Comparison of ENCODE assay signal across 28 cellular contexts in genomic region chr20:987677-988076, GRCh38. TPM values are rescaled to one million over a fixed set of nuclear protein-coding genes. Genes with fewer than 3 reads are reported as not detected.
A peak's percentile ranks its signal among the peaks of the same experiment; 100 is the strongest.
DNase-seq lines count a peak whose midpoint lies in the region; ATAC-seq, FAIRE-seq and TF ChIP-seq lines count a peak whose summit lies in the region.
"Had no signal": no experiment of that assay in that cellular context is flagged by ENCODE, and none has a peak within 500 bp of the region (broad histone marks: within the 10 kb centered on the region; RNA-seq: fewer than 3 reads in every experiment).

No MANE protein-coding gene starts in this region.

- no peaks in the 10 kb centered on the region for H3K9me2 ChIP-seq in GM23338 (ENCODE audit: insufficient read depth)

- H4K5ac ChIP-seq in H1 (ENCODE audit: insufficient read length, low read depth, low read length), result no peak overlapping the region

- H3K4me1 Mint-ChIP-seq in MCF 10A (ENCODE audit: insufficient read depth, unreplicated experiment), result peaks cover 7% of the 10 kb centered on the region
- peaks cover 15% of the 10 kb centered on the region for H3K4me1 Mint-ChIP-seq in GM23338
- no peaks in the 10 kb centered on the region for H3K4me1 Mint-ChIP-seq in neural progenitor cell
- no peaks in the 10 kb centered on the region for H3K4me1 Mint-ChIP-seq in glutamatergic neuron (ENCODE audit: low read depth, unreplicated experiment)
- no peaks in the 10 kb centered on the region for H3K4me1 Mint-ChIP-seq in chondrocyte (ENCODE audit: low read depth)
- H3K4me1 Mint-ChIP-seq: CD14-positive monocyte; CD4-positive, alpha-beta memory T cell; CD4-positive, CD25-positive, alpha-beta regulatory T cell; CD8-positive, alpha-beta memory T cell had no signal

- H2BK12ac ChIP-seq in H1 (ENCODE audit: low read depth, low read length), result no peak overlapping the region

- H2BK120ac ChIP-seq in H1 (replicated peaks; ENCODE audit: low read depth, low read length), result no peak overlapping the region

- H3K79me2 ChIP-seq in GM23338 (replicated peaks; ENCODE audit: insufficient read depth) (no peaks in the 10 kb centered on the region), H1 (ENCODE audit: control insufficient read depth in 1 of 2, insufficient read depth in 2 of 2, low read length in 2 of 2) (no peaks in the 10 kb centered on the region), neural progenitor cell (ENCODE audit: low read depth) (no peaks in the 10 kb centered on the region)

- H2AFZ ChIP-seq in GM23338 (no peak overlapping the region), H1 (ENCODE audit: low read length) (no peak overlapping the region), neural progenitor cell (replicated peaks) (no peak overlapping the region)

- no peaks in the 10 kb centered on the region for H3K36me3 ChIP-seq in breast epithelium
- H3K36me3 ChIP-seq in GM23338 (ENCODE audit: insufficient read depth), result no peaks in the 10 kb centered on the region
- no peaks in the 10 kb centered on the region for H3K36me3 ChIP-seq in H1 (ENCODE audit: control insufficient read depth in 2 of 4, insufficient read depth in 4 of 4, low read length in 3 of 4)
- no peaks in the 10 kb centered on the region for H3K36me3 ChIP-seq in neural progenitor cell
- H3K36me3 ChIP-seq: BE2C, BLaER1 had no signal

- peaks cover 0 to 30% of the 10 kb centered on the region in 2 donors for H3K27me3 ChIP-seq in breast epithelium
- no peaks in the 10 kb centered on the region for H3K27me3 ChIP-seq in GM23338 (ENCODE audit: insufficient read depth)
- no peaks in the 10 kb centered on the region; a peak in 2 of 7 replicates for H3K27me3 ChIP-seq in H1 (replicated peaks in 1 of 4; ENCODE audit: control insufficient read depth in 3 of 4, extremely low read depth in 1 of 4, insufficient read depth in 3 of 4, low read length in 3 of 4)
- H3K27me3 ChIP-seq in neural progenitor cell, result no peaks in the 10 kb centered on the region
- H3K27me3 ChIP-seq: BE2C, BLaER1 had no signal

- H4K20me1 ChIP-seq in GM23338 (replicated peaks; ENCODE audit: insufficient read depth) (no peaks in the 10 kb centered on the region; the same call in 1 of the 2 replicates), H1 (replicated peaks in 1 of 2; ENCODE audit: control insufficient read depth in 1 of 2, insufficient read depth in 2 of 2, low read length in 2 of 2) (no peaks in the 10 kb centered on the region), neural progenitor cell (ENCODE audit: low read depth) (no peaks in the 10 kb centered on the region)
- H4K20me1 ChIP-seq: BLaER1 had no signal

- no peak for TF ChIP-seq RAD21 in H1 (IDR thresholded peaks at IDR 0.05 in 1 of 2, conservative IDR thresholded peaks at IDR 0.05 in 1 of 2; ENCODE audit: low read depth in 2 of 2, low read length in 2 of 2)

- FAIRE-seq in H1 (lab: Jason Lieb, UNC), result no peak
- FAIRE-seq: A549, GM12891, GM19239 had no signal

- peaks cover 6% of the 10 kb centered on the region; the same call in 1 of the 2 replicates for H3K23me2 ChIP-seq in H1 (ENCODE audit: low read depth, low read length)

- no peak for TF ChIP-seq POLR2A in breast epithelium (IDR thresholded peaks at IDR 0.05)
- no peak for TF ChIP-seq POLR2A in H1 (IDR thresholded peaks at IDR 0.05; ENCODE audit: control extremely low read depth in 1 of 2, low read depth in 2 of 2, low read length in 2 of 2)

- no TSS peak for BruUV-seq in MCF 10A (replicated peaks; lab: Mats Ljungman, UMichigan)

- no peak overlapping the region for H3K4ac ChIP-seq in H1 (replicated peaks; ENCODE audit: insufficient read length, low read depth, low read length)

- H3K27ac ChIP-seq in breast epithelium, result no peak overlapping the region
- H3K27ac ChIP-seq in GM23338 (ENCODE audit: low read depth), result no peak overlapping the region
- H3K27ac ChIP-seq in H1 (ENCODE audit: low read depth, low read length), result no peak overlapping the region
- no peak overlapping the region for H3K27ac ChIP-seq in neural progenitor cell
- H3K27ac ChIP-seq: 22Rv1, A549, BLaER1 had no signal

- no peak overlapping the region for H3K56ac ChIP-seq in H1 (replicated peaks; ENCODE audit: insufficient read length, low read depth, low read length)

- no peak overlapping the region for H3K4me2 ChIP-seq in GM23338
- no peak overlapping the region for H3K4me2 ChIP-seq in H1 (ENCODE audit: insufficient read depth in 1 of 2, low read depth in 2 of 2, low read length in 2 of 2)
- H3K4me2 ChIP-seq in neural progenitor cell, result no peak overlapping the region
- H3K4me2 ChIP-seq: A549, BLaER1 had no signal

- intact Hi-C loops in MCF 10A (cut with micrococcal nuclease), result no loop called here
- intact Hi-C loops in breast epithelium (cut with DNase I; ENCODE audit: low total_unique reads), result no loop called here

- no peak overlapping the region for H4K91ac ChIP-seq in H1 (replicated peaks; ENCODE audit: insufficient read length, low read length)

- H3K9me3 ChIP-seq in breast epithelium (no peaks in the 10 kb centered on the region), H1 (ENCODE audit: insufficient read depth in 2 of 2, low read depth in 1 of 2, low read length in 1 of 2) (no peaks in the 10 kb centered on the region), neural progenitor cell (ENCODE audit: low read depth) (no peaks in the 10 kb centered on the region)
- H3K9me3 ChIP-seq: A549, BE2C, BLaER1 had no signal

- H3K79me1 ChIP-seq in H1 (ENCODE audit: low read depth, low read length), result no peaks in the 10 kb centered on the region

- 71% methylated on average over 2 of the region's 2 CpGs; no CpG with 5 or more reads in 1 of the 2 experiments for WGBS in H1 (ENCODE audit: extremely low coverage in 1 of 2, insufficient coverage in 1 of 2, insufficient read length in 1 of 2, insufficient replicate concordance in 2 of 2, low coverage in 1 of 2, low lambda C conversion rate in 2 of 2, missing lambda C conversion rate in 1 of 2), 2 experiments

- no peak for ATAC-seq in GM23338
- ATAC-seq: A549 had no signal

- H3F3A ChIP-seq in GM23338 (replicated peaks; ENCODE audit: low read depth), result no peaks in the 10 kb centered on the region
- H3F3A ChIP-seq in neural progenitor cell (ENCODE audit: low read depth), result no peaks in the 10 kb centered on the region

- H3K27me3 Mint-ChIP-seq in MCF 10A (ENCODE audit: insufficient read depth, unreplicated experiment) (peaks cover 62% of the 10 kb centered on the region), GM23338 (ENCODE audit: insufficient read depth, low read depth, poor library complexity) (peaks cover 18% of the 10 kb centered on the region), neural progenitor cell (ENCODE audit: insufficient read depth, low read depth) (peaks cover 3% of the 10 kb centered on the region), glutamatergic neuron (ENCODE audit: unreplicated experiment) (no peaks in the 10 kb centered on the region), chondrocyte (ENCODE audit: low read depth) (peaks cover 30% of the 10 kb centered on the region)

- POLR2A ChIA-PET in MCF 10A (lab: Yijun Ruan, JAX) (no interaction called here), H1 (lab: Charles Lee; ENCODE audit: partially characterized antibody) (interaction anchor here (1.1 kb wide), 1 partner anchor 11 kb away, joined by 5 read pairs; no protein-coding TSS in a partner anchor)

- H3K4me3 Mint-ChIP-seq in MCF 10A (ENCODE audit: unreplicated experiment), result no peak overlapping the region
- H3K4me3 Mint-ChIP-seq in GM23338, result no peak overlapping the region
- H3K4me3 Mint-ChIP-seq in neural progenitor cell, result no peak overlapping the region
- H3K4me3 Mint-ChIP-seq in glutamatergic neuron (ENCODE audit: unreplicated experiment), result no peak overlapping the region
- no peak overlapping the region for H3K4me3 Mint-ChIP-seq in chondrocyte (ENCODE audit: unreplicated experiment)
- H3K4me3 Mint-ChIP-seq: CD14-positive monocyte; CD4-positive, alpha-beta memory T cell; CD4-positive, CD25-positive, alpha-beta regulatory T cell; CD8-positive, alpha-beta memory T cell had no signal

- H3K23ac ChIP-seq in H1 (ENCODE audit: insufficient read length), result no peak overlapping the region

- peak overlapping the region; percentile 45; the same call in 1 of the 2 replicates for H4K8ac ChIP-seq in H1 (ENCODE audit: extremely low read depth, insufficient read depth, low read length)

- H2BK15ac ChIP-seq in H1 (ENCODE audit: low read length), result no peak overlapping the region

- H3K4me3 ChIP-seq in breast epithelium (no peak overlapping the region), GM23338 (no peak overlapping the region), H1 (ENCODE audit: extremely low read depth in 1 of 4, insufficient read depth in 2 of 4, low read depth in 3 of 4, low read length in 4 of 4) (no peak overlapping the region), neural progenitor cell (no peak overlapping the region)
- H3K4me3 ChIP-seq: A549, BLaER1 had no signal

- no peak overlapping the region for H3K18ac ChIP-seq in H1 (ENCODE audit: extremely low read depth, low read length)

- H3K14ac ChIP-seq in H1 (ENCODE audit: insufficient read length), result no peak overlapping the region

- no peak overlapping the region for H2BK5ac ChIP-seq in H1 (ENCODE audit: low read depth, low read length)

- H3K4me1 ChIP-seq in breast epithelium, result no peaks in the 10 kb centered on the region
- no peaks in the 10 kb centered on the region for H3K4me1 ChIP-seq in GM23338 (ENCODE audit: insufficient read depth)
- H3K4me1 ChIP-seq in H1 (replicated peaks in 1 of 4; ENCODE audit: control insufficient read depth in 3 of 4, insufficient read depth in 4 of 4, low read length in 3 of 4), result peaks cover 0 to 6% (median 2%) of the 10 kb centered on the region in 4 experiments; a peak in 4 of 7 replicates
- H3K4me1 ChIP-seq in neural progenitor cell, result peaks cover 4% of the 10 kb centered on the region
- H3K4me1 ChIP-seq: A549, BE2C, BLaER1 had no signal

- H3K9me3 Mint-ChIP-seq in MCF 10A (ENCODE audit: unreplicated experiment) (no peaks in the 10 kb centered on the region), GM23338 (no peaks in the 10 kb centered on the region), neural progenitor cell (no peaks in the 10 kb centered on the region), glutamatergic neuron (ENCODE audit: unreplicated experiment) (no peaks in the 10 kb centered on the region), chondrocyte (ENCODE audit: low read depth) (no peaks in the 10 kb centered on the region)
- H3K9me3 Mint-ChIP-seq: CD4-positive, alpha-beta memory T cell; CD4-positive, CD25-positive, alpha-beta regulatory T cell; CD8-positive, alpha-beta memory T cell had no signal

- CTCF ChIA-PET in MCF 10A (lab: Yijun Ruan, JAX), result interaction anchor here (0.8 kb wide), 1 partner anchor 31 kb away, joined by 3 read pairs; no protein-coding TSS in a partner anchor
- CTCF ChIA-PET in H1 (lab: Charles Lee; ENCODE audit: partially characterized antibody), result interaction anchor here (0.6 to 2.4 kb wide), 4 partner anchors 30 to 297 kb away, joined by 3 to 10 read pairs (median 6); no protein-coding TSS in a partner anchor

- H3K36me3 Mint-ChIP-seq in MCF 10A (ENCODE audit: insufficient read depth, unreplicated experiment), result no peaks in the 10 kb centered on the region
- no peaks in the 10 kb centered on the region for H3K36me3 Mint-ChIP-seq in GM23338 (ENCODE audit: low read depth)
- H3K36me3 Mint-ChIP-seq in neural progenitor cell, result no peaks in the 10 kb centered on the region
- H3K36me3 Mint-ChIP-seq in glutamatergic neuron (ENCODE audit: unreplicated experiment), result no peaks in the 10 kb centered on the region
- no peaks in the 10 kb centered on the region for H3K36me3 Mint-ChIP-seq in chondrocyte (ENCODE audit: low read depth)
- H3K36me3 Mint-ChIP-seq: CD14-positive monocyte; CD4-positive, alpha-beta memory T cell; CD4-positive, CD25-positive, alpha-beta regulatory T cell; CD8-positive, alpha-beta memory T cell had no signal

- H2AK5ac ChIP-seq in H1 (ENCODE audit: low read depth, low read length), result no peak overlapping the region

- H3K9ac ChIP-seq in H1 (replicated peaks in 1 of 4; ENCODE audit: extremely low read depth in 1 of 4, low read depth in 3 of 4, low read length in 3 of 4) (no peak overlapping the region), neural progenitor cell (no peak overlapping the region)
- H3K9ac ChIP-seq: BLaER1 had no signal

- H2BK20ac ChIP-seq in H1 (ENCODE audit: low read length), result no peak overlapping the region

- H3K27ac Mint-ChIP-seq in MCF 10A (ENCODE audit: low read depth, unreplicated experiment) (peak overlapping the region; percentile 44), GM23338 (peak overlapping the region; percentile 46; the same call in 1 of the 2 replicates), neural progenitor cell (peak overlapping the region; percentile 44), glutamatergic neuron (ENCODE audit: unreplicated experiment) (no peak overlapping the region), chondrocyte (ENCODE audit: unreplicated experiment) (no peak overlapping the region)
- H3K27ac Mint-ChIP-seq: CD4-positive, alpha-beta memory T cell; CD4-positive, CD25-positive, alpha-beta regulatory T cell had no signal

- TF ChIP-seq CTCF in MCF 10A (IDR thresholded peaks at IDR 0.05; ENCODE audit: unreplicated experiment) (no peak), breast epithelium (IDR thresholded peaks at IDR 0.05) (no peak), GM23338 (conservative IDR thresholded peaks at IDR 0.05; ENCODE audit: low read depth in 2 of 2) (no peak), H1 (IDR thresholded peaks at IDR 0.05; ENCODE audit: control extremely low read depth in 1 of 3, insufficient read depth in 1 of 3, low read depth in 1 of 3, low read length in 3 of 3) (no peak), neural progenitor cell (IDR thresholded peaks at IDR 0.05) (no peak), glutamatergic neuron (IDR thresholded peaks at IDR 0.05; ENCODE audit: partially characterized antibody, unreplicated experiment) (no peak), chondrocyte (IDR thresholded peaks at IDR 0.05) (no peak)

- DNase-seq in MCF 10A (ENCODE audit: unreplicated experiment), result no peak
- no peak for DNase-seq in breast epithelium (ENCODE audit: low spot score in 2 of 2)
- no peak for DNase-seq in GM23338 (ENCODE audit: low spot score)
- DNase-seq in H1 (ENCODE audit: low read depth in 1 of 2, low spot score in 2 of 2), result no peak
- DNase-seq in neural progenitor cell (ENCODE audit: low spot score), result no peak
- no peak for DNase-seq in glutamatergic neuron
- no peak for DNase-seq in chondrocyte (ENCODE audit: low spot score)
- no peak for DNase-seq in AG08395 (ENCODE audit: low spot score)
- DNase-seq: BE2C; C1 segment of cervical spinal cord; CD4-positive, alpha-beta memory T cell; CD4-positive, CD25-positive, alpha-beta regulatory T cell; CD8-positive, alpha-beta memory T cell; COR-L47; DMS 273 treated with DMSO at 0.1 percent for 48 hours; DMS153; DMS79; DND-41; GDM1 had no signal

- no peak for TF ChIP-seq EP300 in H1 (IDR thresholded peaks at IDR 0.05; ENCODE audit: borderline replicate concordance in 1 of 2, low read depth in 2 of 2, low read length in 2 of 2)

RNA-seq across cellular contexts. Expression of gene RSPO4, which starts 14.4 kb away (rescaled TPM):
- total RNA-seq in MCF 10A (2022) (not detected in 2 replicates), breast epithelium (not detected), neural progenitor cell (ENCODE audit: low replicate concordance) (0.26 and 1.0 TPM in 2 replicates), glutamatergic neuron (ENCODE audit: unreplicated experiment) (0.86 TPM), chondrocyte (0.19 TPM in 1 of 3 replicates, not detected in the others)
- total RNA-seq in GM23338 (2014; rRNA removed; shearing (Covaris generic)), result 0.74 and 2.8 TPM in 2 replicates
- polyA plus RNA-seq in GM23338 (2016; fragmentation: Nextera tagmentation; extraction: Ambion mirVana) (3.6 and 4.5 TPM in 2 replicates), H1 (2011; rRNA removed) (3.4 and 5.9 TPM in 2 replicates)
- total RNA-seq in H1 (2021; fragmentation: NEBNext Ultra II Directional; extraction: Animal tissue kit (Norgen Biotek cat#: 25700)), result 5.1 and 6.4 TPM in 2 replicates
- 3.3 TPM for polyA plus RNA-seq in H1 (2011; cell fraction: cytosol; rRNA removed)
- 18.4 TPM for polyA plus RNA-seq in H1 (2011; cell fraction: nucleus; rRNA removed)
- polyA plus RNA-seq in H1 (2012, experiment 1 of 2), result 4.3 to 10.2 TPM (median 7.7 TPM) in 4 replicates
- 5.2 TPM for polyA plus RNA-seq in H1 (2012, experiment 2 of 2)
- 4.7 TPM for polyA plus RNA-seq in H1 (2013, experiment 1 of 2)
- 4.8 TPM for polyA plus RNA-seq in H1 (2013, experiment 2 of 2)
- 1.1 and 1.2 TPM in 2 replicates for polyA minus RNA-seq in H1 (2011; rRNA and poly(A)+ RNA removed)
- polyA minus RNA-seq in H1 (2011; cell fraction: cytosol; rRNA and poly(A)+ RNA removed), result 1.1 TPM
- polyA minus RNA-seq in H1 (2011; cell fraction: nucleus; rRNA and poly(A)+ RNA removed), result 2.2 TPM
- total RNA-seq: A172; CD8-positive, alpha-beta memory T cell; Daoy; G401 had no signal
- polyA plus RNA-seq: A549; CD14-positive monocyte; CD4-positive, alpha-beta memory T cell; CD4-positive, CD25-positive, alpha-beta regulatory T cell; CD8-positive, alpha-beta memory T cell had no signal

Comparison
In these comparisons a context has a peak if more than half of its experiments do, and no peak if none do; other contexts are left out.
1. H3K27ac Mint-ChIP-seq: peak in MCF 10A (single experiment), GM23338 (single experiment) and neural progenitor cell (single experiment); none in glutamatergic neuron (single experiment) and chondrocyte (single experiment).